ENCODE assay signal across 16 cellular contexts in the genomic region with DNA sequence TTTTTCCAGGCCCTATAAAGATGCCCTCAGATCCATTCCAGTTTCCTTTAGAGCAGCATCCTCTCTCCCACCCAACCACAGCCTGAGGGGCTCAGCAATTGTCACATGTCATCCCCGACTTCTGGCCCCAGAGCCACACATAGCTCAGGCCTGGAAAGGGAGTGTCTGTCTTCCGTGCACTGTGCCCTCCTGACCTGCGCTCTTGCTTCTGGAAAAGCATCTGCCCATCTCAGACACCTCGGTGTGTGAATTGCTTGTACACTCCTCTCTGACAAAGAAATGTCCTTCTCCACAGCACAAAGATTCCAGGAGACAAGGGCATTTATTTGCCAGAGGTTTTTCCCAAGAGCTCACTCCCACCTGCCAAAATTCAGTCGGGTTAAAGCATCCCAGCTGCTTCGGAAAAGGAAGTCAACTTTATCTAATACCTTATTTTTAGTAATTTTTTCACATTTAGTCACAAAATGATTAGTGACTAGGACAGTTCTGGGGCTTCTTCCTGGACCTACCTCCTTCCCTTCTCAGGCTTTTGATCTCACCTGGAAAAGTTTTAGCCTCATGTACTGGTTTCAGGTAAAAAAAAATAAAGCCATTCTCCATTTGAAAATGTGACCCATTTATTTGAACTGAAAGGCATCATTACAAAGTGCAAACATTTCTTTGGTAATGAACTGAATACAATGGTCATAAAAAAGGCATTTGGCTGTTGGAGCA.
DNase-seq lines count a peak whose midpoint lies in the region; ATAC-seq and TF ChIP-seq lines count a peak whose summit lies in the region.
"Had no signal": no experiment of that assay in that cellular context is flagged by ENCODE, and none has a peak within 500 bp of the region (broad histone marks: within the 10 kb centered on the region; RNA-seq: fewer than 3 reads in every experiment).

No MANE protein-coding gene starts in this region.

- TF ChIP-seq CTCF in GM23338 (conservative IDR thresholded peaks at IDR 0.05; ENCODE audit: low read depth in 2 of 2) (no peak), chondrocyte (IDR thresholded peaks at IDR 0.05) (no peak)

- DNase-seq in GM23338 (ENCODE audit: low spot score) (no peak), NCI-H345 (lab: John Stamatoyannopoulos, UW) (peak; percentile 27), chondrocyte (ENCODE audit: low spot score) (no peak), posterior vena cava (ENCODE audit: low spot score) (peak; percentile 28), SKM-1 (lab: John Stamatoyannopoulos, UW; ENCODE audit: unreplicated experiment) (no peak)
- no peak for DNase-seq in stimulated activated naive CD8-positive, alpha-beta T cell treated with anti-CD3 and anti-CD28 coated beads, Interleukin-15, amount 100 ng/mL, for 72 hours
- DNase-seq: activated CD4-positive, CD25-positive, alpha-beta regulatory T cell treated with anti-CD3 and anti-CD28 coated beads, Interleukin-2, amount 50 U/mL, for 72 hours; adrenal gland; DMS 273 treated with DMSO at 0.1 percent for 48 hours; Karpas-422; occipital lobe; SJCRH30 had no signal

- H3K4me1 ChIP-seq in GM23338 (ENCODE audit: insufficient read depth): peaks cover 12% of the 10 kb centered on the region; the same call in 1 of the 2 replicates
- H3K4me1 ChIP-seq: adrenal gland had no signal

- H3K36me3 ChIP-seq in GM23338 (ENCODE audit: insufficient read depth): peaks cover 7% of the 10 kb centered on the region
- H3K36me3 ChIP-seq: adrenal gland had no signal

- H3K27me3 Mint-ChIP-seq in GM23338 (ENCODE audit: insufficient read depth, low read depth, poor library complexity) (peaks cover 4% of the 10 kb centered on the region), chondrocyte (ENCODE audit: low read depth) (no peaks in the 10 kb centered on the region)
- H3K27me3 Mint-ChIP-seq in stimulated activated naive CD8-positive, alpha-beta T cell treated with anti-CD3 and anti-CD28 coated beads, Interleukin-15, amount 100 ng/mL, for 72 hours: peaks cover 19% of the 10 kb centered on the region
- H3K27me3 Mint-ChIP-seq: central memory CD8-positive, alpha-beta T cell had no signal

- H3K9me3 Mint-ChIP-seq in GM23338: peaks cover 7% of the 10 kb centered on the region; the same call in 1 of the 3 replicates
- peaks cover 8% of the 10 kb centered on the region for H3K9me3 Mint-ChIP-seq in chondrocyte (ENCODE audit: low read depth)
- no peaks in the 10 kb centered on the region for H3K9me3 Mint-ChIP-seq in stimulated activated naive CD8-positive, alpha-beta T cell treated with anti-CD3 and anti-CD28 coated beads, Interleukin-15, amount 100 ng/mL, for 72 hours
- H3K9me3 Mint-ChIP-seq: central memory CD8-positive, alpha-beta T cell had no signal

- ATAC-seq in GM23338: no peak
- ATAC-seq in HG03097 (IDR thresholded peaks at IDR 0.05; ENCODE audit: low FRiP score, unreplicated experiment): no peak
- ATAC-seq in stimulated activated naive CD8-positive, alpha-beta T cell treated with anti-CD3 and anti-CD28 coated beads, Interleukin-15, amount 100 ng/mL, for 72 hours: no peak

- no peak overlapping the region for H3K4me3 Mint-ChIP-seq in GM23338
- no peak overlapping the region for H3K4me3 Mint-ChIP-seq in chondrocyte (ENCODE audit: unreplicated experiment)
- H3K4me3 Mint-ChIP-seq in stimulated activated naive CD8-positive, alpha-beta T cell treated with anti-CD3 and anti-CD28 coated beads, Interleukin-15, amount 100 ng/mL, for 72 hours: no peak overlapping the region
- H3K4me3 Mint-ChIP-seq: central memory CD8-positive, alpha-beta T cell had no signal

- no peaks in the 10 kb centered on the region for H3K79me2 ChIP-seq in GM23338 (replicated peaks; ENCODE audit: insufficient read depth)

- H3K27me3 ChIP-seq in GM23338 (ENCODE audit: insufficient read depth): no peaks in the 10 kb centered on the region
- H3K27me3 ChIP-seq: adrenal gland, BLaER1, SJCRH30 had no signal

- H3F3A ChIP-seq in GM23338 (replicated peaks; ENCODE audit: low read depth): no peaks in the 10 kb centered on the region

- intact Hi-C loops in posterior vena cava (cut with DNase I): no loop called here

- H3K9me2 ChIP-seq in GM23338 (ENCODE audit: insufficient read depth): no peaks in the 10 kb centered on the region

- H3K4me3 ChIP-seq in GM23338: no peak overlapping the region
- H3K4me3 ChIP-seq: adrenal gland, BLaER1, SJCRH30, thoracic aorta had no signal

- H3K36me3 Mint-ChIP-seq in GM23338 (ENCODE audit: low read depth): peaks cover 66% of the 10 kb centered on the region
- H3K36me3 Mint-ChIP-seq in chondrocyte (ENCODE audit: low read depth): peaks cover 57% of the 10 kb centered on the region

- H3K27ac Mint-ChIP-seq in GM23338: peak overlapping the region; percentile 32
- H3K27ac Mint-ChIP-seq in chondrocyte (ENCODE audit: unreplicated experiment): peak overlapping the region; percentile 79
- no peak overlapping the region for H3K27ac Mint-ChIP-seq in stimulated activated naive CD8-positive, alpha-beta T cell treated with anti-CD3 and anti-CD28 coated beads, Interleukin-15, amount 100 ng/mL, for 72 hours

- no peak overlapping the region for H3K4me2 ChIP-seq in GM23338
- H3K4me2 ChIP-seq: BLaER1 had no signal

- H3K4me1 Mint-ChIP-seq in GM23338: peaks cover 16% of the 10 kb centered on the region
- peaks cover 46% of the 10 kb centered on the region for H3K4me1 Mint-ChIP-seq in chondrocyte (ENCODE audit: low read depth)
- no peaks in the 10 kb centered on the region for H3K4me1 Mint-ChIP-seq in stimulated activated naive CD8-positive, alpha-beta T cell treated with anti-CD3 and anti-CD28 coated beads, Interleukin-15, amount 100 ng/mL, for 72 hours
- H3K4me1 Mint-ChIP-seq: central memory CD8-positive, alpha-beta T cell had no signal

- H3K27ac ChIP-seq in GM23338 (ENCODE audit: low read depth): 0 out of 2 replicates have a peak overlapping the region, but pooled peaks have one; percentile 30
- H3K27ac ChIP-seq: adrenal gland, BLaER1, SJCRH30 had no signal

- no peak overlapping the region for H2AFZ ChIP-seq in GM23338

- H4K20me1 ChIP-seq in GM23338 (replicated peaks; ENCODE audit: insufficient read depth): no peaks in the 10 kb centered on the region

TF ChIP-seq in GM23338, 12 proteins besides CTCF, POLR2A, EP300 and RAD21 (continues in another document):
- TF ChIP-seq STAT1 (IDR thresholded peaks at IDR 0.05; ENCODE audit: unreplicated experiment) (no peak), CREB1 (CRISPR knock-in tag; IDR thresholded peaks at IDR 0.05; ENCODE audit: low read depth) (no peak), ZNF114 (CRISPR knock-in tag; IDR thresholded peaks at IDR 0.05) (no peak), ZNF331 (CRISPR knock-in tag; IDR thresholded peaks at IDR 0.05; ENCODE audit: low read depth) (no peak), JUNB (IDR thresholded peaks at IDR 0.05; ENCODE audit: unreplicated experiment) (no peak), EZH2phosphoT487 (IDR thresholded peaks at IDR 0.05; ENCODE audit: unreplicated experiment) (no peak), NANOG (IDR thresholded peaks at IDR 0.05; ENCODE audit: borderline replicate concordance) (no peak), POLR2AphosphoS5 (IDR thresholded peaks at IDR 0.05; ENCODE audit: low read depth) (no peak), EZH2 (IDR thresholded peaks at IDR 0.05; ENCODE audit: low read depth, unreplicated experiment) (no peak)
- TF ChIP-seq, protein P1, sequence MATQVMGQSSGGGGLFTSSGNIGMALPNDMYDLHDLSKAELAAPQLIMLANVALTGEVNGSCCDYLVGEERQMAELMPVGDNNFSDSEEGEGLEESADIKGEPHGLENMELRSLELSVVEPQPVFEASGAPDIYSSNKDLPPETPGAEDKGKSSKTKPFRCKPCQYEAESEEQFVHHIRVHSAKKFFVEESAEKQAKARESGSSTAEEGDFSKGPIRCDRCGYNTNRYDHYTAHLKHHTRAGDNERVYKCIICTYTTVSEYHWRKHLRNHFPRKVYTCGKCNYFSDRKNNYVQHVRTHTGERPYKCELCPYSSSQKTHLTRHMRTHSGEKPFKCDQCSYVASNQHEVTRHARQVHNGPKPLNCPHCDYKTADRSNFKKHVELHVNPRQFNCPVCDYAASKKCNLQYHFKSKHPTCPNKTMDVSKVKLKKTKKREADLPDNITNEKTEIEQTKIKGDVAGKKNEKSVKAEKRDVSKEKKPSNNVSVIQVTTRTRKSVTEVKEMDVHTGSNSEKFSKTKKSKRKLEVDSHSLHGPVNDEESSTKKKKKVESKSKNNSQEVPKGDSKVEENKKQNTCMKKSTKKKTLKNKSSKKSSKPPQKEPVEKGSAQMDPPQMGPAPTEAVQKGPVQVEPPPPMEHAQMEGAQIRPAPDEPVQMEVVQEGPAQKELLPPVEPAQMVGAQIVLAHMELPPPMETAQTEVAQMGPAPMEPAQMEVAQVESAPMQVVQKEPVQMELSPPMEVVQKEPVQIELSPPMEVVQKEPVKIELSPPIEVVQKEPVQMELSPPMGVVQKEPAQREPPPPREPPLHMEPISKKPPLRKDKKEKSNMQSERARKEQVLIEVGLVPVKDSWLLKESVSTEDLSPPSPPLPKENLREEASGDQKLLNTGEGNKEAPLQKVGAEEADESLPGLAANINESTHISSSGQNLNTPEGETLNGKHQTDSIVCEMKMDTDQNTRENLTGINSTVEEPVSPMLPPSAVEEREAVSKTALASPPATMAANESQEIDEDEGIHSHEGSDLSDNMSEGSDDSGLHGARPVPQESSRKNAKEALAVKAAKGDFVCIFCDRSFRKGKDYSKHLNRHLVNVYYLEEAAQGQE (IDR thresholded peaks at IDR 0.05; ENCODE audit: unreplicated experiment): no peak

Comparison
In these comparisons a context has a peak if more than half of its experiments do, and no peak if none do; other contexts are left out.
1. DNase-seq: peak in NCI-H345 (single experiment) and posterior vena cava (single experiment); none in GM23338 (single experiment), chondrocyte (single experiment), SKM-1 (single experiment) and stimulated activated naive CD8-positive, alpha-beta T cell treated with anti-CD3 and anti-CD28 coated beads, Interleukin-15, amount 100 ng/mL, for 72 hours (0 of 2).
2. H3K27ac Mint-ChIP-seq: peak in GM23338 (single experiment) and chondrocyte (single experiment); none in stimulated activated naive CD8-positive, alpha-beta T cell treated with anti-CD3 and anti-CD28 coated beads, Interleukin-15, amount 100 ng/mL, for 72 hours (0 of 2).